ENCODE assay signal across 26 cellular contexts in the genomic region with DNA sequence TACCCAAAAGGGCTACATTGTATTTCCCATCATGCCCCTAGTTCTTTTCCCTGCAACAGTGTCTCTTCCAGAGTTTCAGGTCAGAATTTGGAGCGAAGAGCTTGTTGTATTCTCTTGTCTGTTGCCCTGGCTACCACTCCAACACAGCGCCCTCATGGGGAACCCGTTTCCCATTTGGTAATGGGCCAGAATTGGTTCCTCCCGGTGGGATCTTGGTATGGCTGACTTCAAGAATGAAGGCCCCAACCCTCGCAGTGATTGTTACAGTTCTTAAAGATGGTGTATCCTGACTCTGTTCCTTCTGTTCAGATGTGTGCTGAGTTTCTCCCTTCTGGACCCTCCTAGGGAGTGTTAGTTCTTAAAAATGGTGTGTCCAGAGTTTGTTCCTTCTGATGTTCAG.
"Had no signal": no experiment of that assay in that cellular context is flagged by ENCODE, and none has a peak within 500 bp of the region (broad histone marks: within the 10 kb centered on the region; RNA-seq: fewer than 3 reads in every experiment).

No MANE protein-coding gene starts in this region.

- ATAC-seq: effector memory CD8-positive, alpha-beta T cell; esophagus mucosa; foreskin keratinocyte; gastrocnemius medialis; gastroesophageal sphincter; heart left ventricle; heart right ventricle had no signal

- H3K27me3 ChIP-seq: colonic mucosa, dorsolateral prefrontal cortex, esophagus squamous epithelium, foreskin keratinocyte, gastrocnemius medialis, gastroesophageal sphincter, heart left ventricle, heart right ventricle had no signal

- FAIRE-seq: colon, endometrium, endothelial cell of umbilical vein, frontal cortex had no signal

- H3K36me3 ChIP-seq: colonic mucosa, esophagus squamous epithelium, gastrocnemius medialis, gastroesophageal sphincter, heart left ventricle, heart right ventricle had no signal

- H3K9me3 ChIP-seq: colonic mucosa, esophagus squamous epithelium, gastrocnemius medialis, gastroesophageal sphincter, heart right ventricle had no signal

- H3K4me1 ChIP-seq: colonic mucosa, esophagus squamous epithelium, foreskin keratinocyte, gastrocnemius medialis, gastroesophageal sphincter, heart left ventricle had no signal

- H3K27ac ChIP-seq: colonic mucosa, coronary artery, dorsolateral prefrontal cortex, epithelial cell of prostate, esophagus squamous epithelium, foreskin keratinocyte, gastrocnemius medialis, gastroesophageal sphincter, heart left ventricle, heart right ventricle had no signal

- H3K4me3 ChIP-seq: colonic mucosa, coronary artery, dorsolateral prefrontal cortex, esophagus squamous epithelium, gastrocnemius medialis, gastroesophageal sphincter, heart left ventricle, heart right ventricle had no signal

- DNase-seq: colonic mucosa; cortex of kidney; dermis blood vessel endothelial cell; dorsolateral prefrontal cortex; effector CD4-positive, alpha-beta T cell; effector CD8-positive, alpha-beta T cell; effector memory CD4-positive, alpha-beta T cell; effector memory CD8-positive, alpha-beta T cell; endodermal cell; erythroblast; esophagus squamous epithelium; foreskin fibroblast; foreskin keratinocyte; foreskin melanocyte; gastrocnemius medialis; glutamatergic neuron; heart left ventricle; heart right ventricle had no signal
